ENCODE assay signal across 21 cellular contexts in genomic region chr18:35514283-35514682, GRCh38. TPM values are rescaled to one million over a fixed set of nuclear protein-coding genes. Genes with fewer than 3 reads are reported as not detected.
A peak's percentile ranks its signal among the peaks of the same experiment; 100 is the strongest.
DNase-seq lines count a peak whose midpoint lies in the region; ATAC-seq and TF ChIP-seq lines count a peak whose summit lies in the region.
"Had no signal": no experiment of that assay in that cellular context is flagged by ENCODE, and none has a peak within 500 bp of the region (broad histone marks: within the 10 kb centered on the region; RNA-seq: fewer than 3 reads in every experiment).

No MANE protein-coding gene starts in this region.

- H3K36me3 Mint-ChIP-seq in activated CD4-positive, alpha-beta T cell treated with anti-CD3 and anti-CD28 coated beads, Interleukin-2, amount 10 ng/mL, durations not matched to agents 24 days and 14 days (ENCODE audit: low read depth) = no peaks in the 10 kb centered on the region
- H3K36me3 Mint-ChIP-seq in natural killer cell = no peaks in the 10 kb centered on the region
- H3K36me3 Mint-ChIP-seq: CD4-positive, alpha-beta memory T cell had no signal

- intact Hi-C loops in activated CD4-positive, alpha-beta T cell treated with anti-CD3 and anti-CD28 coated beads, Interleukin-2, amount 10 ng/mL, durations not matched to agents 24 days and 14 days (cut with micrococcal nuclease) = no loop called here
- intact Hi-C loops in natural killer cell (cut with micrococcal nuclease) (no loop called here), left colon (cut with DNase I, micrococcal nuclease) (no loop called here)

- peak overlapping the region; percentile 52 for H2BK120ac ChIP-seq in mesendoderm (ENCODE audit: low read depth, low read length)

- no peak overlapping the region for H3K56ac ChIP-seq in mesendoderm (ENCODE audit: low read length)

- no CpG with 5 or more reads among the region's 2 CpGs for WGBS in mesendoderm (ENCODE audit: extremely low coverage, insufficient coverage, low lambda C conversion rate)

- H2BK15ac ChIP-seq in mesendoderm (replicated peaks; ENCODE audit: low read depth) = no peak overlapping the region

- H3K4me1 Mint-ChIP-seq in activated CD4-positive, alpha-beta T cell treated with anti-CD3 and anti-CD28 coated beads, Interleukin-2, amount 10 ng/mL, durations not matched to agents 24 days and 14 days = peaks cover 2% of the 10 kb centered on the region
- peaks cover 0 to 4% of the 10 kb centered on the region in 2 donors for H3K4me1 Mint-ChIP-seq in natural killer cell

- H3K4me1 ChIP-seq in mesendoderm (ENCODE audit: control insufficient read depth, low read depth, low read length) = peaks cover 8% of the 10 kb centered on the region
- H3K4me1 ChIP-seq in thoracic aorta (ENCODE audit: control insufficient read depth in 1 of 2, low read depth in 2 of 2) = peaks cover 0 to 15% of the 10 kb centered on the region in 2 donors
- H3K4me1 ChIP-seq: Peyer's patch had no signal

- no peak overlapping the region for H2BK5ac ChIP-seq in mesendoderm (ENCODE audit: low read length)

- H3K9ac ChIP-seq in mesendoderm (ENCODE audit: low read length) = no peak overlapping the region

- no peaks in the 10 kb centered on the region for H3K79me2 ChIP-seq in mesendoderm (ENCODE audit: control insufficient read depth, insufficient read depth, low read length)

- H3K9me3 Mint-ChIP-seq in activated CD4-positive, alpha-beta T cell treated with anti-CD3 and anti-CD28 coated beads, Interleukin-2, amount 10 ng/mL, durations not matched to agents 24 days and 14 days = no peaks in the 10 kb centered on the region
- no peaks in the 10 kb centered on the region for H3K9me3 Mint-ChIP-seq in natural killer cell
- H3K9me3 Mint-ChIP-seq: CD4-positive, alpha-beta memory T cell; H9 had no signal

- no peaks in the 10 kb centered on the region for H3K79me1 ChIP-seq in mesendoderm (ENCODE audit: low read length)

- DNase-seq in activated CD4-positive, alpha-beta T cell treated with anti-CD3 and anti-CD28 coated beads, Interleukin-2, amount 10 ng/mL, durations not matched to agents 24 days and 14 days = peak; percentile 26
- DNase-seq in activated CD4-positive, alpha-beta T cell treated with anti-CD3 and anti-CD28 coated beads, Interleukin-2, amount 50 U/mL, for 4 hours = no peak
- DNase-seq in brain microvascular endothelial cell = no peak
- DNase-seq in mesendoderm = no peak
- DNase-seq in thoracic aorta (ENCODE audit: low spot score) = no peak
- DNase-seq in natural killer cell = no peak
- no peak for DNase-seq in NCI-H526 treated with DMSO at 0.1 percent for 48 hours (lab: John Stamatoyannopoulos, UW)
- no peak for DNase-seq in left colon
- DNase-seq: CD4-positive, alpha-beta memory T cell; DMS79; H9; MV-4-11; NCI-H1417; NCI-H187 treated with DMSO at 0.1 percent for 48 hours; NCI-H2171 treated with DMSO at 0.1 percent for 48 hours; NCI-H510A; NCI-H82; Peyer's patch; SHP77 had no signal

- H3K27ac ChIP-seq in brain microvascular endothelial cell = peak overlapping the region; percentile 96
- H3K27ac ChIP-seq in mesendoderm (ENCODE audit: low read depth, low read length) = no peak overlapping the region
- H3K27ac ChIP-seq in thoracic aorta = peak overlapping the region; percentile 52 to 54
- H3K27ac ChIP-seq: 22Rv1, HL-60, Peyer's patch had no signal

- H3K9me3 ChIP-seq in thoracic aorta = no peaks in the 10 kb centered on the region
- H3K9me3 ChIP-seq: Peyer's patch had no signal

- no peak overlapping the region for H2AK5ac ChIP-seq in mesendoderm (ENCODE audit: low read length)

- H3K23ac ChIP-seq in mesendoderm (ENCODE audit: low read length) = no peak overlapping the region

- TF ChIP-seq CTCF in brain microvascular endothelial cell (IDR thresholded peaks at IDR 0.05; ENCODE audit: low read depth, low read length, missing control alignments) = no peak
- no peak for TF ChIP-seq CTCF in thoracic aorta (IDR thresholded peaks at IDR 0.05)
- no peak for TF ChIP-seq CTCF in natural killer cell (IDR thresholded peaks at IDR 0.05)

- no peak overlapping the region for H3K4me2 ChIP-seq in mesendoderm (ENCODE audit: low read length)

- H3K4me3 ChIP-seq in brain microvascular endothelial cell (ENCODE audit: low read depth, low read length) = no peak overlapping the region
- no peak overlapping the region for H3K4me3 ChIP-seq in mesendoderm (ENCODE audit: low read length)
- H3K4me3 ChIP-seq in thoracic aorta = no peak overlapping the region
- H3K4me3 ChIP-seq: Peyer's patch had no signal

- no peak overlapping the region for H4K5ac ChIP-seq in mesendoderm (ENCODE audit: low read length)

- H3K27me3 Mint-ChIP-seq in activated CD4-positive, alpha-beta T cell treated with anti-CD3 and anti-CD28 coated beads, Interleukin-2, amount 10 ng/mL, durations not matched to agents 24 days and 14 days = no peaks in the 10 kb centered on the region
- H3K27me3 Mint-ChIP-seq in natural killer cell (ENCODE audit: low read depth in 2 of 2) = no peaks in the 10 kb centered on the region

- no peaks in the 10 kb centered on the region for H3K27me3 ChIP-seq in brain microvascular endothelial cell (replicated peaks)
- no peaks in the 10 kb centered on the region for H3K27me3 ChIP-seq in mesendoderm (ENCODE audit: insufficient read depth, low read length, poor library complexity)
- no peaks in the 10 kb centered on the region for H3K27me3 ChIP-seq in thoracic aorta (replicated peaks; ENCODE audit: insufficient read depth)
- H3K27me3 ChIP-seq: Peyer's patch had no signal

- in situ Hi-C loops in brain microvascular endothelial cell (cut with HindIII; ENCODE audit: low pct_ligation_motif_present, low sequenced_read_pairs) = no loop called here

- no peak overlapping the region for H4K8ac ChIP-seq in mesendoderm (ENCODE audit: low read depth, low read length)

- ATAC-seq in thoracic aorta (ENCODE audit: insufficient number of reproducible peaks, low FRiP score, low read depth) (no peak), natural killer cell (no peak), left colon (no peak)

- H3K27ac Mint-ChIP-seq in activated CD4-positive, alpha-beta T cell treated with anti-CD3 and anti-CD28 coated beads, Interleukin-2, amount 10 ng/mL, durations not matched to agents 24 days and 14 days = no peak overlapping the region
- H3K27ac Mint-ChIP-seq in natural killer cell = no peak overlapping the region
- H3K27ac Mint-ChIP-seq: H9 had no signal

- H3K18ac ChIP-seq in mesendoderm (ENCODE audit: low read length) = peak overlapping the region; percentile 55

- H3K4me3 Mint-ChIP-seq in activated CD4-positive, alpha-beta T cell treated with anti-CD3 and anti-CD28 coated beads, Interleukin-2, amount 10 ng/mL, durations not matched to agents 24 days and 14 days = no peak overlapping the region
- H3K4me3 Mint-ChIP-seq in natural killer cell = no peak overlapping the region
- H3K4me3 Mint-ChIP-seq: CD4-positive, alpha-beta memory T cell; H9 had no signal

- peak overlapping the region; percentile 36 for H3K4ac ChIP-seq in mesendoderm (ENCODE audit: low read depth, low read length)

- H3K36me3 ChIP-seq in brain microvascular endothelial cell (replicated peaks) (no peaks in the 10 kb centered on the region), mesendoderm (ENCODE audit: control insufficient read depth, insufficient read depth, low read length) (no peaks in the 10 kb centered on the region), thoracic aorta (no peaks in the 10 kb centered on the region)
- H3K36me3 ChIP-seq: Peyer's patch had no signal

RNA-seq across cellular contexts. Expression of gene INO80C, which starts 16.5 kb away (rescaled TPM):
- total RNA-seq in activated CD4-positive, alpha-beta T cell treated with anti-CD3 and anti-CD28 coated beads, Interleukin-2, amount 10 ng/mL, durations not matched to agents 24 days and 14 days = 34.7 and 37.6 TPM in 2 replicates
- 44.6 TPM for polyA plus RNA-seq in mesendoderm (2013, experiment 1 of 2)
- polyA plus RNA-seq in mesendoderm (2013, experiment 2 of 2) = 39.5 TPM
- 1 to 10 TPM; 3.0 to 7.3 TPM for total RNA-seq in thoracic aorta
- total RNA-seq in natural killer cell = 10 to 100 TPM; 17.6 to 19.5 (median 19.2) TPM
- 10 to 100 TPM; 35.2 to 37.5 TPM for total RNA-seq in left colon
